In the genomic region with DNA sequence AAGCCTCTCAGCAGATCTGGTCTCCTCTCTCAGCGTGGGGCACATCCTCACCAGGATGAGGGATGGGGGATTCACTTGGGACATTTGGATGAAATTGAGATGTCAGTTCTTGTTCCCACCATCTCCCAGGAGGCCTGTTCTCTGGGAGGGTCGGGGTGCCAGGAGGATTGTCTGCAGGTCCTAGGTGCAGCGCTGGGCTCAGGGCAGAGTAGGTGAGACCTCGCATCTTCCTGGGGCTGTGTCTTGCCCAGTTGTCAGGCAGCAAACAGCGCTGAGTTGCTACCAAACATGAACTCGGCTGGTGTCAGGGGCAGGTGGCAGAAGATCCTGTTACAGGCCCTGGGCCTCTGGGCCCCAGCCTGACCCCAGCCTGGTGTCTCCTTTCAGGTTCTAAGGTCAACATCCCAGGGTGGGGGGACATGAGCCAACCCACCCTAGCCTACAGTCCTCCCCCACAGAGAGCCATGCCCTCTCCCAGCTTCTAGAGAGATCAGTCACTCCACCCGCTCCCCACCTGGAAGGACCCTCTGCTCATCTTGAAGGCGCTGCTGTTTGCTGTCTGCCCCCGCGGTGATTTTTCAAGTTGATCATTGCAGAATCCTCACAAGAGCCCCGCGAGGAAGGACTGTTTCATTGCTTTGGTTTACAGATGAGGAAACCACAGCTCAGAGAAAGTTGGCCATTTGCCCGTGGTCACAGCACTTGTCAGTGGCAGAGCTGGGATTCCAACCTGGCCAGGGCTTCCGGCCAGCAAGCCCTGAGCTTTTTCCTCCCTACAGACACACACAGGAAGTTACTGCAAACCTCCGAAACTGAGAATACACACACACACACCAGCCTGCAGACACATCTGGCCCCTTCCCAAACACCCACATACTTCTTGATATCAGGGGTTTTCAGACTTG, we compare ENCODE assay signal across 8 cellular contexts.
A peak's percentile ranks its signal among the peaks of the same experiment; 100 is the strongest.
DNase-seq lines count a peak whose midpoint lies in the region; ATAC-seq and TF ChIP-seq lines count a peak whose summit lies in the region.

No MANE protein-coding gene starts in this region.

- peak overlapping the region; percentile 91 for H3K18ac ChIP-seq in trophoblast cell (ENCODE audit: low read length)

- no peaks in the 10 kb centered on the region for H3K9me3 ChIP-seq in trophoblast cell (ENCODE audit: insufficient read depth, low read depth, low read length)
- H3K9me3 ChIP-seq in Karpas-422 (ENCODE audit: low read length): no peaks in the 10 kb centered on the region

- peak overlapping the region; percentile 79 for H2BK5ac ChIP-seq in trophoblast cell (ENCODE audit: low read depth, low read length, poor library complexity)

- H3K4me1 ChIP-seq in trophoblast cell (ENCODE audit: control insufficient read depth in 1 of 2, insufficient read depth in 2 of 2, low read length in 2 of 2) (peaks cover 55 to 57% of the 10 kb centered on the region in 2 experiments), Karpas-422 (ENCODE audit: low read length) (peaks cover 20% of the 10 kb centered on the region)

- H2BK12ac ChIP-seq in trophoblast cell (ENCODE audit: low read length): peak overlapping the region; percentile 96

- H2AK5ac ChIP-seq in trophoblast cell (ENCODE audit: low read length): peak overlapping the region; percentile 96

- H3K79me2 ChIP-seq in trophoblast cell (ENCODE audit: control insufficient read depth, insufficient read depth, low read length, poor library complexity) (peaks cover 16% of the 10 kb centered on the region), Karpas-422 (ENCODE audit: low read length) (no peaks in the 10 kb centered on the region)

- H3K27ac ChIP-seq in trophoblast cell (ENCODE audit: low read depth, low read length): peak overlapping the region; percentile 28
- no peak overlapping the region for H3K27ac ChIP-seq in Karpas-422 (ENCODE audit: low read length)

- no peak for TF ChIP-seq CTCF in fibroblast of pulmonary artery (IDR thresholded peaks at IDR 0.05; ENCODE audit: low read length, missing control alignments)

- H4K8ac ChIP-seq in trophoblast cell (ENCODE audit: low read depth, low read length): peak overlapping the region; percentile 55

- no peaks in the 10 kb centered on the region for H3K27me3 ChIP-seq in trophoblast cell (ENCODE audit: insufficient read depth, low read length)
- H3K27me3 ChIP-seq in Karpas-422 (ENCODE audit: low read length): no peaks in the 10 kb centered on the region

- ATAC-seq in GM21576 (IDR thresholded peaks at IDR 0.05; ENCODE audit: unreplicated experiment): peak; percentile 79

- no peak overlapping the region for H3K4me2 ChIP-seq in trophoblast cell (ENCODE audit: low read length)
- no peak overlapping the region for H3K4me2 ChIP-seq in Karpas-422 (ENCODE audit: low read depth, low read length, poor library complexity, severe bottlenecking)

- peaks cover 5% of the 10 kb centered on the region; the same call in 1 of the 2 replicates for H4K20me1 ChIP-seq in Karpas-422 (ENCODE audit: insufficient read depth, low read depth, low read length)

- H2AFZ ChIP-seq in trophoblast cell (ENCODE audit: insufficient read depth, low read length, poor library complexity) (no peak overlapping the region), Karpas-422 (ENCODE audit: low read length) (no peak overlapping the region)

- no peak for TF ChIP-seq RAD21 in Ishikawa (IDR thresholded peaks at IDR 0.05; ENCODE audit: low read depth)

- H3K23ac ChIP-seq in trophoblast cell (ENCODE audit: low read length): no peak overlapping the region

- no peak overlapping the region for H3K4me3 ChIP-seq in fibroblast of pulmonary artery (replicated peaks; ENCODE audit: low read depth, low read length)
- H3K4me3 ChIP-seq in trophoblast cell (ENCODE audit: low read depth, low read length): no peak overlapping the region
- H3K4me3 ChIP-seq in Karpas-422 (ENCODE audit: low read length): no peak overlapping the region

- no peak for TF ChIP-seq EP300 in Ishikawa (IDR thresholded peaks at IDR 0.05; ENCODE audit: borderline replicate concordance)

- H3K79me1 ChIP-seq in trophoblast cell (ENCODE audit: low read length): peaks cover 62% of the 10 kb centered on the region

- no CpG with 5 or more reads among the region's 15 CpGs for WGBS in trophoblast cell (ENCODE audit: extremely low coverage, insufficient coverage, insufficient read length)

- no peak overlapping the region for H4K12ac ChIP-seq in trophoblast cell (ENCODE audit: low read depth, low read length)

- peak overlapping the region; percentile 89 for H2BK120ac ChIP-seq in trophoblast cell (ENCODE audit: insufficient read depth, low read length, poor library complexity)

- H3K9me2 ChIP-seq in Karpas-422 (replicated peaks; ENCODE audit: insufficient read depth, low read length): no peaks in the 10 kb centered on the region

- peak overlapping the region; percentile 94 for H3K14ac ChIP-seq in trophoblast cell (ENCODE audit: low read length)

- H3K9ac ChIP-seq in trophoblast cell (ENCODE audit: low read length) (no peak overlapping the region), Karpas-422 (ENCODE audit: low read length) (no peak overlapping the region)

- H3K36me3 ChIP-seq in trophoblast cell (ENCODE audit: control insufficient read depth in 1 of 2, insufficient read depth in 2 of 2, low read length in 2 of 2): peaks cover 22 to 39% of the 10 kb centered on the region in 2 experiments
- peaks cover 25% of the 10 kb centered on the region for H3K36me3 ChIP-seq in Karpas-422 (ENCODE audit: insufficient read depth, low read length)

- DNase-seq in GM04504 (ENCODE audit: low read depth) (peak; percentile 75), fibroblast of pulmonary artery (ENCODE audit: low read depth) (peak; percentile 95), trophoblast cell (peak; percentile 35 to 41), Karpas-422 (no peak), NCI-H1436 treated with DMSO at 0.1 percent for 48 hours (lab: John Stamatoyannopoulos, UW) (no peak)
- peak; percentile 26 for DNase-seq in activated CD8-positive, alpha-beta memory T cell treated with anti-CD3 and anti-CD28 coated beads, Interleukin-2, amount 50 U/mL, for 4 hours

- peak overlapping the region; percentile 31 for H3K4ac ChIP-seq in trophoblast cell (ENCODE audit: low read depth, low read length)

- H4K91ac ChIP-seq in trophoblast cell (ENCODE audit: low read depth, low read length): peak overlapping the region; percentile 94

TF ChIP-seq in Ishikawa, 13 proteins besides CTCF, POLR2A, EP300 and RAD21:
- TF ChIP-seq CEBPB (IDR thresholded peaks at IDR 0.05) (no peak), FOXM1 (IDR thresholded peaks at IDR 0.05; ENCODE audit: borderline replicate concordance, low read depth) (no peak), YY1 (IDR thresholded peaks at IDR 0.05; ENCODE audit: low read depth) (no peak), NFIC (IDR thresholded peaks at IDR 0.05) (0 out of 2 replicates have a peak, but pooled peaks have one; percentile 26), TCF12 (IDR thresholded peaks at IDR 0.05; ENCODE audit: low read depth) (no peak), TAF1 (IDR thresholded peaks at IDR 0.05; ENCODE audit: low read depth) (no peak)
TF ChIP-seq in Ishikawa: peak in this region for 1.

Comparison
In these comparisons a context has a peak if more than half of its experiments do, and no peak if none do; other contexts are left out.
1. DNase-seq: peak in GM04504 (single experiment), activated CD8-positive, alpha-beta memory T cell treated with anti-CD3 and anti-CD28 coated beads, Interleukin-2, amount 50 U/mL, for 4 hours (single experiment), fibroblast of pulmonary artery (single experiment) and trophoblast cell (2 of 2); none in Karpas-422 (single experiment) and NCI-H1436 treated with DMSO at 0.1 percent for 48 hours (single experiment).